ENCODE assay signal across 1 cellular context in genomic region chr1:206935491-206936067, GRCh38.
TF ChIP-seq lines count a peak whose summit lies in the region.

No MANE protein-coding gene starts in this region.

TF ChIP-seq in K562, 482 proteins besides CTCF, POLR2A, EP300 and RAD21 (continued from another document and continues in another):
- no peak for TF ChIP-seq CEBPZ (IDR thresholded peaks at IDR 0.05; ENCODE audit: borderline replicate concordance, low read depth, low read length)
- TF ChIP-seq HCFC1 (IDR thresholded peaks at IDR 0.05; ENCODE audit: low read depth, low read length), result peak; percentile 49
- TF ChIP-seq ASH1L (IDR thresholded peaks at IDR 0.05; ENCODE audit: borderline replicate concordance, low read depth, partially characterized antibody), result no peak
- TF ChIP-seq TEAD1 (CRISPR knock-in tag; IDR thresholded peaks at IDR 0.05), result 0 out of 4 replicates have a peak, but pooled peaks of 1 of the 2 experiments have one; percentile 34
- peak; percentile 52 for TF ChIP-seq CREM (IDR thresholded peaks at IDR 0.05; ENCODE audit: low read depth)
- no peak for TF ChIP-seq XRCC4 (IDR thresholded peaks at IDR 0.05; ENCODE audit: extremely low read depth, insufficient read depth, insufficient read length)
- TF ChIP-seq, protein P1, sequence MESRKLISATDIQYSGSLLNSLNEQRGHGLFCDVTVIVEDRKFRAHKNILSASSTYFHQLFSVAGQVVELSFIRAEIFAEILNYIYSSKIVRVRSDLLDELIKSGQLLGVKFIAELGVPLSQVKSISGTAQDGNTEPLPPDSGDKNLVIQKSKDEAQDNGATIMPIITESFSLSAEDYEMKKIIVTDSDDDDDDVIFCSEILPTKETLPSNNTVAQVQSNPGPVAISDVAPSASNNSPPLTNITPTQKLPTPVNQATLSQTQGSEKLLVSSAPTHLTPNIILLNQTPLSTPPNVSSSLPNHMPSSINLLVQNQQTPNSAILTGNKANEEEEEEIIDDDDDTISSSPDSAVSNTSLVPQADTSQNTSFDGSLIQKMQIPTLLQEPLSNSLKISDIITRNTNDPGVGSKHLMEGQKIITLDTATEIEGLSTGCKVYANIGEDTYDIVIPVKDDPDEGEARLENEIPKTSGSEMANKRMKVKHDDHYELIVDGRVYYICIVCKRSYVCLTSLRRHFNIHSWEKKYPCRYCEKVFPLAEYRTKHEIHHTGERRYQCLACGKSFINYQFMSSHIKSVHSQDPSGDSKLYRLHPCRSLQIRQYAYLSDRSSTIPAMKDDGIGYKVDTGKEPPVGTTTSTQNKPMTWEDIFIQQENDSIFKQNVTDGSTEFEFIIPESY (CRISPR knock-in tag; IDR thresholded peaks at IDR 0.05), result peak; percentile 51; the same call in 1 of the 2 replicates
- TF ChIP-seq RHOXF2B (CRISPR knock-in tag; conservative IDR thresholded peaks at IDR 0.05), result no peak
- 0 out of 2 replicates have a peak, but pooled peaks have one; percentile 37 for TF ChIP-seq TRIM28 (IDR thresholded peaks at IDR 0.05)
- peak; percentile 43 for TF ChIP-seq NEUROD1 (IDR thresholded peaks at IDR 0.05; ENCODE audit: borderline replicate concordance, low read depth, low read length, partially characterized antibody)
- peak; percentile 77 for TF ChIP-seq STAG1 (CRISPR knock-in tag; IDR thresholded peaks at IDR 0.05; ENCODE audit: borderline replicate concordance)
- peak; percentile 41; the same call in 1 of the 2 replicates for TF ChIP-seq ARID2 (IDR thresholded peaks at IDR 0.05)
- TF ChIP-seq ETS2 (tag; IDR thresholded peaks at IDR 0.05; ENCODE audit: borderline replicate concordance, poor library complexity, severe bottlenecking), result no peak
- no peak for TF ChIP-seq RFX7 (CRISPR knock-in tag; IDR thresholded peaks at IDR 0.05)
- no peak for TF ChIP-seq CUX1 (CRISPR knock-in tag; IDR thresholded peaks at IDR 0.05)
- no peak for TF ChIP-seq SAFB2 (IDR thresholded peaks at IDR 0.05; ENCODE audit: borderline replicate concordance, low read depth, low read length, severe bottlenecking)
- TF ChIP-seq SOX6 (IDR thresholded peaks at IDR 0.05), result peak; percentile 37; the same call in 1 of the 2 replicates
- TF ChIP-seq ZNF232 (CRISPR knock-in tag; IDR thresholded peaks at IDR 0.05), result no peak
- TF ChIP-seq ZNF24 (IDR thresholded peaks at IDR 0.05), result 0 out of 2 replicates have a peak, but pooled peaks have one; percentile 31
- TF ChIP-seq, protein P2, sequence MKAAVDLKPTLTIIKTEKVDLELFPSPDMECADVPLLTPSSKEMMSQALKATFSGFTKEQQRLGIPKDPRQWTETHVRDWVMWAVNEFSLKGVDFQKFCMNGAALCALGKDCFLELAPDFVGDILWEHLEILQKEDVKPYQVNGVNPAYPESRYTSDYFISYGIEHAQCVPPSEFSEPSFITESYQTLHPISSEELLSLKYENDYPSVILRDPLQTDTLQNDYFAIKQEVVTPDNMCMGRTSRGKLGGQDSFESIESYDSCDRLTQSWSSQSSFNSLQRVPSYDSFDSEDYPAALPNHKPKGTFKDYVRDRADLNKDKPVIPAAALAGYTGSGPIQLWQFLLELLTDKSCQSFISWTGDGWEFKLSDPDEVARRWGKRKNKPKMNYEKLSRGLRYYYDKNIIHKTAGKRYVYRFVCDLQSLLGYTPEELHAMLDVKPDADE (conservative IDR thresholded peaks at IDR 0.05; ENCODE audit: control insufficient read depth, low read depth, low read length), result 0 out of 2 replicates have a peak, but pooled peaks have one; percentile 28
- no peak for TF ChIP-seq ZNF274 (IDR thresholded peaks at IDR 0.05; ENCODE audit: borderline replicate concordance, low read depth, low read length)
- TF ChIP-seq SRF (CRISPR knock-in tag; IDR thresholded peaks at IDR 0.05), result 0 out of 4 replicates have a peak, but pooled peaks of 1 of the 2 experiments have one; percentile 21
- TF ChIP-seq HDAC3 (IDR thresholded peaks at IDR 0.05; ENCODE audit: borderline replicate concordance, partially characterized antibody), result no peak
- TF ChIP-seq CGGBP1 (CRISPR knock-in tag; IDR thresholded peaks at IDR 0.05), result no peak
- TF ChIP-seq, protein P3, sequence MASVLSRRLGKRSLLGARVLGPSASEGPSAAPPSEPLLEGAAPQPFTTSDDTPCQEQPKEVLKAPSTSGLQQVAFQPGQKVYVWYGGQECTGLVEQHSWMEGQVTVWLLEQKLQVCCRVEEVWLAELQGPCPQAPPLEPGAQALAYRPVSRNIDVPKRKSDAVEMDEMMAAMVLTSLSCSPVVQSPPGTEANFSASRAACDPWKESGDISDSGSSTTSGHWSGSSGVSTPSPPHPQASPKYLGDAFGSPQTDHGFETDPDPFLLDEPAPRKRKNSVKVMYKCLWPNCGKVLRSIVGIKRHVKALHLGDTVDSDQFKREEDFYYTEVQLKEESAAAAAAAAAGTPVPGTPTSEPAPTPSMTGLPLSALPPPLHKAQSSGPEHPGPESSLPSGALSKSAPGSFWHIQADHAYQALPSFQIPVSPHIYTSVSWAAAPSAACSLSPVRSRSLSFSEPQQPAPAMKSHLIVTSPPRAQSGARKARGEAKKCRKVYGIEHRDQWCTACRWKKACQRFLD (CRISPR knock-in tag; IDR thresholded peaks at IDR 0.05), result no peak
- peak; percentile 84; the same call in 1 of the 2 replicates for TF ChIP-seq RB1 (IDR thresholded peaks at IDR 0.05; ENCODE audit: low read depth)
- no peak for TF ChIP-seq COPS2 (conservative IDR thresholded peaks at IDR 0.05)
- peak in 2 of 3 experiments; percentile 56 to 60 for TF ChIP-seq YY1 (IDR thresholded peaks at IDR 0.05; ENCODE audit: borderline replicate concordance in 1 of 3, control insufficient read depth in 1 of 3, extremely low read depth in 1 of 3, insufficient read depth in 3 of 3, insufficient read length in 1 of 3, insufficient replicate concordance in 2 of 3, low read depth in 1 of 3, low read length in 2 of 3)
- peak; percentile 37; the same call in 1 of the 2 replicates for TF ChIP-seq KLF13 (tag; IDR thresholded peaks at IDR 0.05; ENCODE audit: borderline replicate concordance, low read depth)
- TF ChIP-seq, protein P4, sequence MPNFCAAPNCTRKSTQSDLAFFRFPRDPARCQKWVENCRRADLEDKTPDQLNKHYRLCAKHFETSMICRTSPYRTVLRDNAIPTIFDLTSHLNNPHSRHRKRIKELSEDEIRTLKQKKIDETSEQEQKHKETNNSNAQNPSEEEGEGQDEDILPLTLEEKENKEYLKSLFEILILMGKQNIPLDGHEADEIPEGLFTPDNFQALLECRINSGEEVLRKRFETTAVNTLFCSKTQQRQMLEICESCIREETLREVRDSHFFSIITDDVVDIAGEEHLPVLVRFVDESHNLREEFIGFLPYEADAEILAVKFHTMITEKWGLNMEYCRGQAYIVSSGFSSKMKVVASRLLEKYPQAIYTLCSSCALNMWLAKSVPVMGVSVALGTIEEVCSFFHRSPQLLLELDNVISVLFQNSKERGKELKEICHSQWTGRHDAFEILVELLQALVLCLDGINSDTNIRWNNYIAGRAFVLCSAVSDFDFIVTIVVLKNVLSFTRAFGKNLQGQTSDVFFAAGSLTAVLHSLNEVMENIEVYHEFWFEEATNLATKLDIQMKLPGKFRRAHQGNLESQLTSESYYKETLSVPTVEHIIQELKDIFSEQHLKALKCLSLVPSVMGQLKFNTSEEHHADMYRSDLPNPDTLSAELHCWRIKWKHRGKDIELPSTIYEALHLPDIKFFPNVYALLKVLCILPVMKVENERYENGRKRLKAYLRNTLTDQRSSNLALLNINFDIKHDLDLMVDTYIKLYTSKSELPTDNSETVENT (CRISPR knock-in tag; IDR thresholded peaks at IDR 0.05), result peak; percentile 69; the same call in 1 of the 2 replicates
- peak; percentile 85 for TF ChIP-seq CTBP1 (IDR thresholded peaks at IDR 0.05; ENCODE audit: borderline replicate concordance)
- TF ChIP-seq, protein P5, sequence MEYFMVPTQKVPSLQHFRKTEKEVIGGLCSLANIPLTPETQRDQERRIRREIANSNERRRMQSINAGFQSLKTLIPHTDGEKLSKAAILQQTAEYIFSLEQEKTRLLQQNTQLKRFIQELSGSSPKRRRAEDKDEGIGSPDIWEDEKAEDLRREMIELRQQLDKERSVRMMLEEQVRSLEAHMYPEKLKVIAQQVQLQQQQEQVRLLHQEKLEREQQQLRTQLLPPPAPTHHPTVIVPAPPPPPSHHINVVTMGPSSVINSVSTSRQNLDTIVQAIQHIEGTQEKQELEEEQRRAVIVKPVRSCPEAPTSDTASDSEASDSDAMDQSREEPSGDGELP (CRISPR knock-in tag; IDR thresholded peaks at IDR 0.05; ENCODE audit: borderline replicate concordance), result peak; percentile 70; the same call in 1 of the 2 replicates
- TF ChIP-seq MEIS2 (IDR thresholded peaks at IDR 0.05; ENCODE audit: partially characterized antibody), result no peak
- peak; percentile 66; the same call in 1 of the 2 replicates for TF ChIP-seq SP1 (CRISPR knock-in tag; IDR thresholded peaks at IDR 0.05)
- peak; percentile 29 for TF ChIP-seq ZFX (CRISPR knock-in tag; IDR thresholded peaks at IDR 0.05)
- no peak for TF ChIP-seq ZNF655 (CRISPR knock-in tag; IDR thresholded peaks at IDR 0.05)
- peak; percentile 22; the same call in 1 of the 2 replicates for TF ChIP-seq L3MBTL2 (IDR thresholded peaks at IDR 0.05)
